In the genomic region with DNA sequence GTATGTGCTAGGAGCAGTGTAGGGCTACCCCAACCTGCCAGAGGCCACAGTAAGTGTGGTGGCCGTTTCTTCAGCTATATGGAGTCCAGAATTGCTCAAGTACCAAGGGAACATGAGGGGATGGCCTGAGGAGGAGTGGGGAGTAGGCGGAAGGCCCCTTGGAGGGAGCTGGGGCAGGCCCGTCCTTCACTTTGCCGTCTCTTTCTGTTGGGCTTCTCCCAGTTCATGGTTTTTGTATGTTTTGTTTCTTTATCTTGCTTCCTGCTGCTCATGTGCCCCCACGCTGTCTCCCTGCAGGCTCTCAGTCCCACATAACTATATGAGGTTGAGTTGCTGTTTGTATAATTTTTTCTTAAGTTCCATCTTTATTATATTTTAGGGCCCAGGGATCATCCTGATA, we compare ENCODE assay signal across 29 cellular contexts.
"Had no signal": no experiment of that assay in that cellular context is flagged by ENCODE, and none has a peak within 500 bp of the region (broad histone marks: within the 10 kb centered on the region; RNA-seq: fewer than 3 reads in every experiment).

No MANE protein-coding gene starts in this region.

- H3K27me3 ChIP-seq: body of pancreas, breast epithelium, Peyer's patch had no signal

- H3K4me1 ChIP-seq: body of pancreas, breast epithelium, Peyer's patch had no signal

- H3K36me3 ChIP-seq: breast epithelium had no signal

- H3K4me3 ChIP-seq: body of pancreas, breast epithelium, Peyer's patch had no signal

- H3K9me3 ChIP-seq: body of pancreas, breast epithelium, Peyer's patch had no signal

- H3K27ac ChIP-seq: body of pancreas, breast epithelium, KMS-11, Peyer's patch had no signal

- DNase-seq: activated CD4-positive, alpha-beta T cell treated with anti-CD3 and anti-CD28 coated beads, Interleukin-2, amount 10 ng/mL, durations not matched to agents 24 days and 14 days; activated CD4-positive, alpha-beta T cell treated with anti-CD3 and anti-CD28 coated beads, Interleukin-2, amount 50 U/mL, for 4 hours; activated CD8-positive, alpha-beta T cell treated with anti-CD3 and anti-CD28 coated beads for 36 hours; activated effector memory CD4-positive, alpha-beta T cell treated with anti-CD3 and anti-CD28 coated beads, Interleukin-2, amount 50 U/mL, for 16 hours; activated naive CD4-positive, alpha-beta T cell treated with Interleukin-2 at 50 U/mL for 16 hours; activated naive CD8-positive, alpha-beta T cell treated with anti-CD3 and anti-CD28 coated beads, Interleukin-2, amount 10 ng/mL, durations not matched to agents 7 days and 5 days; activated T-cell treated with anti-CD3 and anti-CD28 coated beads, Interleukin-2, amount 50 U/mL, for 1 hour; activated T-cell treated with anti-CD3 and anti-CD28 coated beads, Interleukin-2, amount 50 U/mL, for 72 hours; amygdala; body of pancreas; MM.1S; NCI-H1092 treated with DMSO at 0.1 percent for 48 hours; NCI-H1417; NCI-H146; NCI-H187; NCI-H2029 treated with DMSO at 0.1 percent for 48 hours; NCI-H2107; NCI-H2171; NCI-H510A; NCI-H526; NCI-H748 treated with DMSO at 0.1 percent for 48 hours; NK-92 treated with Interleukin-12 subunit alpha and Interleukin-12 subunit beta, amount 100 ng/mL, for 24 hours; PC-3; Peyer's patch; RPMI8226; SIG-M5; T1000 had no signal
